21 cellular contexts compared by ENCODE assay signal in genomic region chr7:25297231-25297630, GRCh38.
DNase-seq lines count a peak whose midpoint lies in the region; ATAC-seq and FAIRE-seq lines count a peak whose summit lies in the region.
"Had no signal": no experiment of that assay in that cellular context is flagged by ENCODE, and none has a peak within 500 bp of the region (broad histone marks: within the 10 kb centered on the region; RNA-seq: fewer than 3 reads in every experiment).

No MANE protein-coding gene starts in this region.

- H2AFZ ChIP-seq in mesenchymal stem cell (ENCODE audit: low read depth, low read length): no peak overlapping the region

- peak; percentile 99 for FAIRE-seq in G401.6 (lab: Jason Lieb, UNC)
- FAIRE-seq: A204.1, D721Med, H54, HTR-8/SVneo, K562 had no signal

- no peak overlapping the region for H3K4ac ChIP-seq in mesenchymal stem cell (ENCODE audit: low read depth in 1 of 2, low read length in 2 of 2)

- H3K36me3 ChIP-seq in mesenchymal stem cell (ENCODE audit: control insufficient read depth in 1 of 2, insufficient read depth in 2 of 2, low read depth in 1 of 2, low read length in 2 of 2): no peaks in the 10 kb centered on the region
- H3K36me3 ChIP-seq: BE2C had no signal

- H3K4me3 Mint-ChIP-seq in stimulated activated naive CD8-positive, alpha-beta T cell treated with anti-CD3 and anti-CD28 coated beads, Interleukin-15, amount 100 ng/mL, for 72 hours: no peak overlapping the region
- H3K4me3 Mint-ChIP-seq: CD4-positive, alpha-beta T cell had no signal

- H3K4me3 ChIP-seq in mesenchymal stem cell (ENCODE audit: insufficient read depth in 1 of 2, low read depth in 1 of 2, low read length in 2 of 2): no peak overlapping the region
- H3K4me3 ChIP-seq: K562 had no signal

- no peak overlapping the region for H3K14ac ChIP-seq in mesenchymal stem cell (ENCODE audit: low read length in 2 of 2)

- no peaks in the 10 kb centered on the region for H3K4me1 ChIP-seq in mesenchymal stem cell (ENCODE audit: control insufficient read depth, insufficient read depth, low read depth, low read length)
- H3K4me1 ChIP-seq: BE2C, Caco-2 had no signal

- H2BK15ac ChIP-seq in mesenchymal stem cell (ENCODE audit: low read depth, poor library complexity, severe bottlenecking): no peak overlapping the region

- no peaks in the 10 kb centered on the region for H3K79me1 ChIP-seq in mesenchymal stem cell (replicated peaks; ENCODE audit: low read length, poor library complexity, severe bottlenecking)

- H2BK12ac ChIP-seq in mesenchymal stem cell (ENCODE audit: low read length in 2 of 2): no peak overlapping the region

- DNase-seq in H4 (ENCODE audit: low spot score): peak; percentile 57
- peak; percentile 37 for DNase-seq in M059J (ENCODE audit: low read depth)
- DNase-seq in mesenchymal stem cell: peak; percentile 25
- no peak for DNase-seq in stimulated activated naive CD8-positive, alpha-beta T cell treated with anti-CD3 and anti-CD28 coated beads, Interleukin-15, Interleukin-2, amounts not matched to agents 100 U/mL and 50 U/mL, for 24 hours
- no peak for DNase-seq in Right ventricle myocardium inferior (ENCODE audit: missing footprints)
- no peak for DNase-seq in stimulated activated naive CD8-positive, alpha-beta T cell treated with anti-CD3 and anti-CD28 coated beads, Interleukin-15, amount 100 ng/mL, for 72 hours
- DNase-seq: ACHN; BE2C; C1 segment of cervical spinal cord; Caco-2; CD4-positive, alpha-beta T cell; GF-D8; HCEC 1CT; IMR-90 had no signal

- no peak overlapping the region for H4K91ac ChIP-seq in mesenchymal stem cell (ENCODE audit: low read length)

- H4K8ac ChIP-seq in mesenchymal stem cell (ENCODE audit: low read length): no peak overlapping the region

- no peaks in the 10 kb centered on the region for H3K27me3 ChIP-seq in mesenchymal stem cell (ENCODE audit: control insufficient read depth in 1 of 2, insufficient read depth in 1 of 2, low read length in 2 of 2)

- no peak overlapping the region for H3K4me2 ChIP-seq in mesenchymal stem cell (ENCODE audit: low read length, poor library complexity, severe bottlenecking)

- H3K9ac ChIP-seq in mesenchymal stem cell (ENCODE audit: low read length): no peak overlapping the region

- no peaks in the 10 kb centered on the region for H3K9me3 ChIP-seq in mesenchymal stem cell (ENCODE audit: control insufficient read depth, low read length)
- H3K9me3 ChIP-seq: BE2C, Caco-2 had no signal

- 56% methylated on average over 1 of the region's 2 CpGs for WGBS in mesenchymal stem cell

- no peaks in the 10 kb centered on the region for H3K9me3 Mint-ChIP-seq in stimulated activated naive CD8-positive, alpha-beta T cell treated with anti-CD3 and anti-CD28 coated beads, Interleukin-15, amount 100 ng/mL, for 72 hours
- H3K9me3 Mint-ChIP-seq: CD4-positive, alpha-beta T cell had no signal

- no peak overlapping the region for H3K27ac ChIP-seq in mesenchymal stem cell (ENCODE audit: low read length, poor library complexity, severe bottlenecking)

- H2BK120ac ChIP-seq in mesenchymal stem cell (ENCODE audit: low read depth, low read length): no peak overlapping the region

- ATAC-seq in stimulated activated naive CD8-positive, alpha-beta T cell treated with anti-CD3 and anti-CD28 coated beads, Interleukin-15, Interleukin-2, amounts not matched to agents 100 U/mL and 50 U/mL, for 24 hours: no peak
- no peak for ATAC-seq in Right ventricle myocardium inferior
- no peak for ATAC-seq in GM21526 (IDR thresholded peaks at IDR 0.05; ENCODE audit: low FRiP score, unreplicated experiment)
- ATAC-seq in stimulated activated naive CD8-positive, alpha-beta T cell treated with anti-CD3 and anti-CD28 coated beads, Interleukin-15, amount 100 ng/mL, for 72 hours: no peak
- ATAC-seq: K562 had no signal

- H3K23ac ChIP-seq in mesenchymal stem cell (ENCODE audit: low read length in 2 of 2): no peak overlapping the region

- no peaks in the 10 kb centered on the region for H3K27me3 Mint-ChIP-seq in stimulated activated naive CD8-positive, alpha-beta T cell treated with anti-CD3 and anti-CD28 coated beads, Interleukin-15, amount 100 ng/mL, for 72 hours
- H3K27me3 Mint-ChIP-seq: CD4-positive, alpha-beta T cell had no signal

- no peak overlapping the region for H3K27ac Mint-ChIP-seq in stimulated activated naive CD8-positive, alpha-beta T cell treated with anti-CD3 and anti-CD28 coated beads, Interleukin-15, amount 100 ng/mL, for 72 hours
- H3K27ac Mint-ChIP-seq: CD4-positive, alpha-beta T cell had no signal

- no peak overlapping the region for H3K18ac ChIP-seq in mesenchymal stem cell (ENCODE audit: low read depth in 1 of 2, low read length in 2 of 2)

- intact Hi-C loops in Right ventricle myocardium inferior (cut with DNase I): no loop called here

- H2AK5ac ChIP-seq in mesenchymal stem cell (ENCODE audit: low read length, severe bottlenecking): no peak overlapping the region

- no peaks in the 10 kb centered on the region for H3K4me1 Mint-ChIP-seq in stimulated activated naive CD8-positive, alpha-beta T cell treated with anti-CD3 and anti-CD28 coated beads, Interleukin-15, amount 100 ng/mL, for 72 hours

- no peak overlapping the region for H2BK5ac ChIP-seq in mesenchymal stem cell (ENCODE audit: low read depth, low read length, poor library complexity, severe bottlenecking)

Comparison
In these comparisons a context has a peak if more than half of its experiments do, and no peak if none do; other contexts are left out.
1. DNase-seq: peak in H4 (single experiment), M059J (single experiment) and mesenchymal stem cell (single experiment); none in stimulated activated naive CD8-positive, alpha-beta T cell treated with anti-CD3 and anti-CD28 coated beads, Interleukin-15, Interleukin-2, amounts not matched to agents 100 U/mL and 50 U/mL, for 24 hours (single experiment), Right ventricle myocardium inferior (single experiment) and stimulated activated naive CD8-positive, alpha-beta T cell treated with anti-CD3 and anti-CD28 coated beads, Interleukin-15, amount 100 ng/mL, for 72 hours (0 of 2).